In genomic region chr3:46881819-46882376, GRCh38 we compare ENCODE assay signal across 8 cellular contexts. TPM values are rescaled to one million over a fixed set of nuclear protein-coding genes. Genes with fewer than 3 reads are reported as not detected.
DNase-seq lines count a peak whose midpoint lies in the region; ATAC-seq and TF ChIP-seq lines count a peak whose summit lies in the region.

No MANE protein-coding gene starts in this region.

- no peak overlapping the region for H3K9ac ChIP-seq in endodermal cell (ENCODE audit: extremely low read depth, low read length, poor library complexity, severe bottlenecking)
- peak overlapping the region; percentile 23 for H3K9ac ChIP-seq in neural cell (ENCODE audit: low read length)

- no peak for TF ChIP-seq RAD21 in neural cell (conservative IDR thresholded peaks at IDR 0.05)

- no peaks in the 10 kb centered on the region for H3F3A ChIP-seq in neural cell (ENCODE audit: insufficient read depth, low read length, poor library complexity, severe bottlenecking)

- WGBS in endodermal cell (ENCODE audit: insufficient coverage in 1 of 2, insufficient read length in 1 of 2), 2 experiments: 0% methylated on average over 65 of the region's 65 CpGs; no CpG with 5 or more reads in 1 of the 2 experiments

- no peak overlapping the region for H3K27ac ChIP-seq in CD4-positive, alpha-beta memory T cell (ENCODE audit: low read depth, low read length)
- no peak overlapping the region for H3K27ac ChIP-seq in endodermal cell (ENCODE audit: low read depth, low read length)
- H3K27ac ChIP-seq in neural cell (ENCODE audit: low read length): no peak overlapping the region

- no peak overlapping the region for H3K27ac Mint-ChIP-seq in CD4-positive, alpha-beta memory T cell
- no peak overlapping the region for H3K27ac Mint-ChIP-seq in T-helper 1 cell treated with Interleukin-12 subunit alpha and Interleukin-12 subunit beta and Interleukin-4 antibody, amounts not matched to agents 30 μg/mL and 1 μg/mL, for 36 hours
- no peak overlapping the region for H3K27ac Mint-ChIP-seq in endodermal cell

- TF ChIP-seq CTCF in endodermal cell (conservative IDR thresholded peaks at IDR 0.05): no peak
- no peak for TF ChIP-seq CTCF in neural cell (IDR thresholded peaks at IDR 0.05; ENCODE audit: poor library complexity, severe bottlenecking)

- H3K4me1 ChIP-seq in CD4-positive, alpha-beta memory T cell (ENCODE audit: insufficient read depth, low read length): peaks cover 7% of the 10 kb centered on the region
- peaks cover 8% of the 10 kb centered on the region for H3K4me1 ChIP-seq in endodermal cell (ENCODE audit: control insufficient read depth, insufficient read depth, low read length)

- H3K27me3 Mint-ChIP-seq in CD4-positive, alpha-beta memory T cell: peaks cover 31 to 33% of the 10 kb centered on the region in 2 donors
- H3K27me3 Mint-ChIP-seq in T-helper 1 cell treated with Interleukin-12 subunit alpha and Interleukin-12 subunit beta and Interleukin-4 antibody, amounts not matched to agents 30 μg/mL and 1 μg/mL, for 36 hours (ENCODE audit: low read depth): peaks cover 61% of the 10 kb centered on the region
- peaks cover 80% of the 10 kb centered on the region for H3K27me3 Mint-ChIP-seq in endodermal cell (ENCODE audit: insufficient read depth)

- no peak overlapping the region for H3K4me3 ChIP-seq in CD4-positive, alpha-beta memory T cell (ENCODE audit: low read length in 2 of 2)
- H3K4me3 ChIP-seq in endodermal cell (ENCODE audit: low read length) (peak overlapping the region; percentile 77), neural cell (ENCODE audit: low read length) (peak overlapping the region; percentile 70)

- H3K9me2 ChIP-seq in neural cell (ENCODE audit: insufficient read depth, low read length): no peaks in the 10 kb centered on the region

- H3K27me3 ChIP-seq in CD4-positive, alpha-beta memory T cell (ENCODE audit: insufficient read depth, low read length): peaks cover 28% of the 10 kb centered on the region
- H3K27me3 ChIP-seq in endodermal cell (ENCODE audit: control insufficient read depth, insufficient read depth, low read length, poor library complexity, severe bottlenecking): peaks cover 59% of the 10 kb centered on the region
- H3K27me3 ChIP-seq in neural cell (ENCODE audit: insufficient read depth, low read depth, low read length): peaks cover 45% of the 10 kb centered on the region

- peak overlapping the region in 7 of 8 donors; percentile 31 to 80 (median 67) for H3K4me3 Mint-ChIP-seq in CD4-positive, alpha-beta memory T cell
- peak overlapping the region; percentile 46 for H3K4me3 Mint-ChIP-seq in T-helper 1 cell treated with Interleukin-12 subunit alpha and Interleukin-12 subunit beta and Interleukin-4 antibody, amounts not matched to agents 30 μg/mL and 1 μg/mL, for 36 hours
- peak overlapping the region; percentile 68 for H3K4me3 Mint-ChIP-seq in endodermal cell

- ATAC-seq in GM21786 (IDR thresholded peaks at IDR 0.05; ENCODE audit: unreplicated experiment): no peak

- POLR2A ChIA-PET in CD4-positive, alpha-beta memory T cell (lab: Charles Lee; ENCODE audit: partially characterized antibody): interaction anchor here (0.7 kb wide), 1 partner anchor 10 kb away, joined by 3 read pairs; no protein-coding TSS in a partner anchor

- no peak overlapping the region for H3K4me2 ChIP-seq in neural cell (ENCODE audit: low read length)

- TF ChIP-seq EP300 in neural cell (conservative IDR thresholded peaks at IDR 0.05; ENCODE audit: poor library complexity, severe bottlenecking): no peak

- peak in 3 of 5 donors; percentile 13 to 23 (median 21) for DNase-seq in CD4-positive, alpha-beta memory T cell
- DNase-seq in endodermal cell (peak; percentile 81), CD1c-positive myeloid dendritic cell (ENCODE audit: extremely low spot score) (no peak), middle frontal gyrus (ENCODE audit: extremely low spot score, low spot score) (no peak), dermis blood vessel endothelial cell (no peak)

- peaks cover 0 to 3% of the 10 kb centered on the region in 2 donors for H3K36me3 Mint-ChIP-seq in CD4-positive, alpha-beta memory T cell
- no peaks in the 10 kb centered on the region for H3K36me3 Mint-ChIP-seq in T-helper 1 cell treated with Interleukin-12 subunit alpha and Interleukin-12 subunit beta and Interleukin-4 antibody, amounts not matched to agents 30 μg/mL and 1 μg/mL, for 36 hours (ENCODE audit: low read depth)
- H3K36me3 Mint-ChIP-seq in endodermal cell (ENCODE audit: low read depth): no peaks in the 10 kb centered on the region

- no peak overlapping the region for H2AFZ ChIP-seq in neural cell (ENCODE audit: low read depth, low read length)

- no peaks in the 10 kb centered on the region for H3K36me3 ChIP-seq in CD4-positive, alpha-beta memory T cell (ENCODE audit: insufficient read depth, low read length)
- no peaks in the 10 kb centered on the region for H3K36me3 ChIP-seq in endodermal cell (ENCODE audit: control insufficient read depth, insufficient read depth, low read length)
- H3K36me3 ChIP-seq in neural cell (ENCODE audit: insufficient read depth, low read length): no peaks in the 10 kb centered on the region

- peaks cover 0 to 1% (median 0%) of the 10 kb centered on the region in 8 donors for H3K9me3 Mint-ChIP-seq in CD4-positive, alpha-beta memory T cell
- no peaks in the 10 kb centered on the region for H3K9me3 Mint-ChIP-seq in T-helper 1 cell treated with Interleukin-12 subunit alpha and Interleukin-12 subunit beta and Interleukin-4 antibody, amounts not matched to agents 30 μg/mL and 1 μg/mL, for 36 hours
- no peaks in the 10 kb centered on the region for H3K9me3 Mint-ChIP-seq in endodermal cell

- H3K79me2 ChIP-seq in neural cell (replicated peaks; ENCODE audit: insufficient read depth, low read length): no peaks in the 10 kb centered on the region

- H4K20me1 ChIP-seq in neural cell (ENCODE audit: insufficient read depth): no peaks in the 10 kb centered on the region

- no peaks in the 10 kb centered on the region for H3K9me3 ChIP-seq in CD4-positive, alpha-beta memory T cell (ENCODE audit: control insufficient read depth in 1 of 2, low read length in 2 of 2)
- no peaks in the 10 kb centered on the region for H3K9me3 ChIP-seq in endodermal cell (ENCODE audit: control insufficient read depth, low read length)
- H3K9me3 ChIP-seq in neural cell (ENCODE audit: low read length): no peaks in the 10 kb centered on the region

- CTCF ChIA-PET in CD4-positive, alpha-beta memory T cell (lab: Charles Lee; ENCODE audit: partially characterized antibody): interaction anchor here (1.0 kb wide), 1 partner anchor 13 kb away, joined by 4 read pairs; no protein-coding TSS in a partner anchor

- H3K4me1 Mint-ChIP-seq in CD4-positive, alpha-beta memory T cell: peaks cover 0 to 18% (median 5%) of the 10 kb centered on the region in 4 donors
- H3K4me1 Mint-ChIP-seq in T-helper 1 cell treated with Interleukin-12 subunit alpha and Interleukin-12 subunit beta and Interleukin-4 antibody, amounts not matched to agents 30 μg/mL and 1 μg/mL, for 36 hours (ENCODE audit: low read depth): peaks cover 3% of the 10 kb centered on the region
- peaks cover 14% of the 10 kb centered on the region for H3K4me1 Mint-ChIP-seq in endodermal cell

- intact Hi-C loops in CD4-positive, alpha-beta memory T cell (cut with micrococcal nuclease): no loop called here

TF ChIP-seq in neural cell, 6 proteins besides CTCF, POLR2A, EP300 and RAD21:
- TF ChIP-seq REST (IDR thresholded peaks at IDR 0.05; ENCODE audit: borderline replicate concordance) (no peak), EZH2 (IDR thresholded peaks at IDR 0.05; ENCODE audit: borderline replicate concordance, insufficient read depth, low read length, poor library complexity, severe bottlenecking) (no peak), POLR2AphosphoS5 (IDR thresholded peaks at IDR 0.05) (no peak), MXI1 (conservative IDR thresholded peaks at IDR 0.05; ENCODE audit: poor library complexity, severe bottlenecking) (no peak), SMC3 (conservative IDR thresholded peaks at IDR 0.05; ENCODE audit: poor library complexity) (no peak), TAF1 (IDR thresholded peaks at IDR 0.05; ENCODE audit: low read depth) (no peak)

RNA-seq across cellular contexts. Expression of gene PTH1R, which starts 4.4 kb away (rescaled TPM):
- total RNA-seq in CD4-positive, alpha-beta memory T cell: not detected
- not detected for polyA plus RNA-seq in CD4-positive, alpha-beta memory T cell
- total RNA-seq in endodermal cell (1 to 10 TPM in 1 of 2 donors, under 1 TPM in 1; 0.69 to 4.8 TPM), dermis blood vessel endothelial cell (0.19 and 0.85 TPM in 2 replicates)
- polyA plus RNA-seq in endodermal cell (2013, experiment 1 of 2): 5.2 TPM
- polyA plus RNA-seq in endodermal cell (2013, experiment 2 of 2): 4.3 TPM
- not detected in 2 replicates for polyA plus RNA-seq in neural cell
- not detected in 2 replicates for polyA minus RNA-seq in neural cell

RNA-seq across cellular contexts. Expression of gene MYL3, which starts 18.7 kb away (rescaled TPM):
- total RNA-seq in CD4-positive, alpha-beta memory T cell: not detected
- not detected for polyA plus RNA-seq in CD4-positive, alpha-beta memory T cell
- total RNA-seq in endodermal cell: 1 to 10 TPM; 1.6 to 2.3 TPM
- polyA plus RNA-seq in endodermal cell (2013, experiment 1 of 2): 1.4 TPM
- 0.70 TPM for polyA plus RNA-seq in endodermal cell (2013, experiment 2 of 2)
- polyA plus RNA-seq in neural cell: 2.1 TPM in 1 of 2 replicates, not detected in the other
- polyA minus RNA-seq in neural cell: not detected in 2 replicates
- total RNA-seq in dermis blood vessel endothelial cell: 0.14 TPM in 1 of 2 replicates, not detected in the other

Comparison
In these comparisons a context has a peak if more than half of its experiments do, and no peak if none do; other contexts are left out.
1. DNase-seq: peak in CD4-positive, alpha-beta memory T cell (3 of 5) and endodermal cell (single experiment); none in CD1c-positive myeloid dendritic cell (single experiment), middle frontal gyrus (single experiment) and dermis blood vessel endothelial cell (single experiment).
2. H3K4me3 ChIP-seq: peak in endodermal cell (single experiment) and neural cell (single experiment); none in CD4-positive, alpha-beta memory T cell (0 of 2).
3. Peak in every context shown above with its lines, with median percentiles within 50 percentile points of each other: H3K4me3 Mint-ChIP-seq.